20 cellular contexts compared by ENCODE assay signal in the genomic region with DNA sequence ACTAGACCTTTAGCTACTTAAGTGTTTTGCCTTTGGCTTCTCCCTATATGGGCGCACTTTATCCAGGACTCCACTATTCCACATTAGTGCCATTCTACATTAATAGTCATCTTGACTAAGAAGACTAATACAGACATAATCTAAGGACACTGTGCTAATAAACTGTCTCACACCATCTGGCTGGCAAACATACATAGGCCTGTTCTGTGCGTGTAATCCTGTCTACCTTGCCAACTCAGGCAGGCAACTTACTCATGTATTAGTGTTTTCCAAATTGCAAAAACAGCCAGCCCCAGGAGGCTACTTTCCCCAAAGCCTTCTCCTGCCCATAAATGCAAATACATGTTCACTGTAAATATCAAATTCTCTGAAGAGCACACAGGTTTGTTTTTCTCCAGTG.
DNase-seq lines count a peak whose midpoint lies in the region; ATAC-seq and TF ChIP-seq lines count a peak whose summit lies in the region.
"Had no signal": no experiment of that assay in that cellular context is flagged by ENCODE, and none has a peak within 500 bp of the region (broad histone marks: within the 10 kb centered on the region; RNA-seq: fewer than 3 reads in every experiment).

No MANE protein-coding gene starts in this region.

- no peaks in the 10 kb centered on the region for H3K4me1 ChIP-seq in OCI-LY3 (ENCODE audit: low read length)
- H3K4me1 ChIP-seq in aorta (ENCODE audit: control insufficient read depth in 1 of 2, insufficient read depth in 2 of 2, low read length in 2 of 2) = no peaks in the 10 kb centered on the region
- H3K4me1 ChIP-seq: A549, SJSA1 had no signal

- H3K9me3 ChIP-seq in OCI-LY3 (ENCODE audit: insufficient read depth, low read length) (no peaks in the 10 kb centered on the region), aorta (ENCODE audit: control insufficient read depth, low read length) (no peaks in the 10 kb centered on the region)
- H3K9me3 ChIP-seq: A549, SJSA1 had no signal

- no peaks in the 10 kb centered on the region for H3K79me2 ChIP-seq in OCI-LY3 (ENCODE audit: low read length)

- H3K4me3 ChIP-seq in OCI-LY3 (ENCODE audit: low read length) (no peak overlapping the region), aorta (ENCODE audit: low read length in 2 of 2) (no peak overlapping the region)
- H3K4me3 ChIP-seq: A549, PC-9, SJSA1 had no signal

- H4K20me1 ChIP-seq in OCI-LY3 (ENCODE audit: insufficient read depth, low read length) = no peaks in the 10 kb centered on the region

- H3K4me2 ChIP-seq in OCI-LY3 (ENCODE audit: low read length) = no peak overlapping the region
- H3K4me2 ChIP-seq: A549, PC-9 had no signal

- ATAC-seq in GM18520 (IDR thresholded peaks at IDR 0.05; ENCODE audit: unreplicated experiment) = no peak
- ATAC-seq in HG03571 (IDR thresholded peaks at IDR 0.05; ENCODE audit: unreplicated experiment) = no peak
- no peak for ATAC-seq in aorta (ENCODE audit: low FRiP score)
- ATAC-seq: A549 had no signal

- H3K9ac ChIP-seq in OCI-LY3 (ENCODE audit: low read length) = no peak overlapping the region

- H3K27me3 ChIP-seq in OCI-LY3 (ENCODE audit: low read depth, low read length) (no peaks in the 10 kb centered on the region), aorta (ENCODE audit: control insufficient read depth in 1 of 2, insufficient read depth in 2 of 2, low read length in 1 of 2) (no peaks in the 10 kb centered on the region)
- H3K27me3 ChIP-seq: SJSA1 had no signal

- H3K36me3 ChIP-seq in OCI-LY3 (replicated peaks; ENCODE audit: low read depth, low read length) = no peaks in the 10 kb centered on the region
- no peaks in the 10 kb centered on the region for H3K36me3 ChIP-seq in aorta (ENCODE audit: control insufficient read depth in 1 of 2, insufficient read depth in 2 of 2, low read length in 1 of 2)
- H3K36me3 ChIP-seq: SJSA1 had no signal

- DNase-seq in Ammon's horn (ENCODE audit: low spot score) = peak; percentile 12
- peak; percentile 73 for DNase-seq in DMS 273 (lab: John Stamatoyannopoulos, UW; ENCODE audit: unreplicated experiment)
- DNase-seq in NCI-H524 treated with DMSO at 0.1 percent for 48 hours (lab: John Stamatoyannopoulos, UW) = peak; percentile 79
- DNase-seq in T-helper 1 cell = no peak
- DNase-seq in aorta = no peak
- DNase-seq: CD8-positive, alpha-beta memory T cell; KBM-7; NCI-H1105 treated with DMSO at 0.1 percent for 48 hours; NCI-H2029; NCI-H345; NCI-H510A treated with DMSO at 0.1 percent for 48 hours; NK-92 treated with Interleukin-12 subunit alpha and Interleukin-12 subunit beta, amount 100 ng/mL, for 24 hours; PC-9; Right ventricle myocardium superior had no signal

- H3K27ac ChIP-seq in OCI-LY3 (ENCODE audit: low read length) = no peak overlapping the region
- no peak overlapping the region for H3K27ac ChIP-seq in aorta (ENCODE audit: low read depth in 1 of 2, low read length in 2 of 2)
- H3K27ac ChIP-seq: A549, C4-2B, PC-9, SJSA1 had no signal

- peak overlapping the region; percentile 18; the same call in 1 of the 2 replicates for H2AFZ ChIP-seq in OCI-LY3 (ENCODE audit: low read depth, low read length)
- H2AFZ ChIP-seq: PC-9 had no signal

- intact Hi-C loops in aorta (cut with DNase I) = no loop called here

- WGBS in aorta, 2 donors = 79 to 91% methylated on average over 2 of the region's 2 CpGs

- TF ChIP-seq CTCF in OCI-LY3 (IDR thresholded peaks at IDR 0.05; ENCODE audit: low read depth, low read length) = no peak

Comparison
In these comparisons a context has a peak if more than half of its experiments do, and no peak if none do; other contexts are left out.
1. DNase-seq: peak in Ammon's horn (single experiment), DMS 273 (single experiment) and NCI-H524 treated with DMSO at 0.1 percent for 48 hours (single experiment); none in T-helper 1 cell (0 of 5) and aorta (0 of 2).